In the genomic region with DNA sequence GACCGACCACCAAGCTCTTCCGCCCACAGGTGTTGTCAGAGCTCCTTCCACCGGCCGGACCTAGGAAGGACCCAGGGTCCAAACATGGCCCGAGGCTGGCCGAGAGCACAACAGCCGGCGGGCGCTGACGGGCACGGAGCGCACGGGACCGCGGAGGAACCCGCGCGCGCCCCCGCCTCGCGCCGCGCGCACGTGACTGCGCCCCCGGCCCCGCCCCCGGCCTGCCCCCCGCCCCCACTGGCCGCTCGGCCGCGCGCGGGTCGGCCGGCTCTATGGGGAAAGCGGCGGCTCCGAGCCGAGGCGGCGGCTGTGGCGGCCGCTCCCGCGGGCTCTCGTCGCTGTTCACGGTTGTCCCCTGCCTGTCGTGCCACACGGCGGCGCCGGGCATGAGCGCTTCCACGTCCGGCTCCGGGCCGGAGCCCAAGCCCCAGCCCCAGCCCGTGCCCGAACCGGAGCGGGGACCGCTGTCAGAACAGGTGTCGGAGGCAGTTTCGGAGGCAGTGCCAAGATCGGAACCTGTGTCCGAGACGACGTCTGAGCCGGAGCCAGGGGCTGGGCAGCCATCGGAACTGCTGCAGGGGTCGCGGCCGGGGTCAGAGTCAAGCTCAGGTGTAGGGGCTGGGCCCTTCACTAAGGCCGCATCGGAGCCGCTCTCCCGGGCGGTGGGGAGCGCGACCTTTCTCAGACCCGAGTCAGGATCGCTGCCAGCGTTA, we compare ENCODE assay signal across 8 cellular contexts. TPM values are rescaled to one million over a fixed set of nuclear protein-coding genes. Genes with fewer than 3 reads are reported as not detected.
DNase-seq lines count a peak whose midpoint lies in the region; TF ChIP-seq lines count a peak whose summit lies in the region.

A gene with protein sequence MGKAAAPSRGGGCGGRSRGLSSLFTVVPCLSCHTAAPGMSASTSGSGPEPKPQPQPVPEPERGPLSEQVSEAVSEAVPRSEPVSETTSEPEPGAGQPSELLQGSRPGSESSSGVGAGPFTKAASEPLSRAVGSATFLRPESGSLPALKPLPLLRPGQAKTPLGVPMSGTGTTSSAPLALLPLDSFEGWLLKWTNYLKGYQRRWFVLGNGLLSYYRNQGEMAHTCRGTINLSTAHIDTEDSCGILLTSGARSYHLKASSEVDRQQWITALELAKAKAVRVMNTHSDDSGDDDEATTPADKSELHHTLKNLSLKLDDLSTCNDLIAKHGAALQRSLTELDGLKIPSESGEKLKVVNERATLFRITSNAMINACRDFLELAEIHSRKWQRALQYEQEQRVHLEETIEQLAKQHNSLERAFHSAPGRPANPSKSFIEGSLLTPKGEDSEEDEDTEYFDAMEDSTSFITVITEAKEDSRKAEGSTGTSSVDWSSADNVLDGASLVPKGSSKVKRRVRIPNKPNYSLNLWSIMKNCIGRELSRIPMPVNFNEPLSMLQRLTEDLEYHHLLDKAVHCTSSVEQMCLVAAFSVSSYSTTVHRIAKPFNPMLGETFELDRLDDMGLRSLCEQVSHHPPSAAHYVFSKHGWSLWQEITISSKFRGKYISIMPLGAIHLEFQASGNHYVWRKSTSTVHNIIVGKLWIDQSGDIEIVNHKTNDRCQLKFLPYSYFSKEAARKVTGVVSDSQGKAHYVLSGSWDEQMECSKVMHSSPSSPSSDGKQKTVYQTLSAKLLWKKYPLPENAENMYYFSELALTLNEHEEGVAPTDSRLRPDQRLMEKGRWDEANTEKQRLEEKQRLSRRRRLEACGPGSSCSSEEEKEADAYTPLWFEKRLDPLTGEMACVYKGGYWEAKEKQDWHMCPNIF (plus strand): TSS at position 237 of the 713 bp plus-strand sequence. CDS start 36 bp downstream, at position 273.

- TF ChIP-seq CTCF in HEK293 (tag by site-specific recombination; IDR thresholded peaks at IDR 0.05): no peak
- TF ChIP-seq CTCF in VCaP (conservative IDR thresholded peaks at IDR 0.05): 0 out of 2 replicates have a peak, but pooled peaks have one; percentile 16
- no peak for TF ChIP-seq CTCF in cardiac fibroblast (IDR thresholded peaks at IDR 0.05; ENCODE audit: low read depth, low read length)
- no peak for TF ChIP-seq CTCF in kidney epithelial cell (IDR thresholded peaks at IDR 0.05; ENCODE audit: insufficient read depth, low read length, poor library complexity, severe bottlenecking)
- peak in 2 of 11 experiments; percentile 13 to 22 for TF ChIP-seq CTCF in spleen (IDR thresholded peaks at IDR 0.05 in 8 of 11, conservative IDR thresholded peaks at IDR 0.05 in 3 of 11)

- peak; percentile 54 for DNase-seq in Ammon's horn (ENCODE audit: low spot score)
- no peak for DNase-seq in cardiac fibroblast (ENCODE audit: low read depth in 2 of 2)
- DNase-seq in kidney epithelial cell (ENCODE audit: low read depth): no peak
- peak; percentile 84 for DNase-seq in spleen
- DNase-seq in A172 (ENCODE audit: low spot score): no peak
- DNase-seq in NCI-H1048 (lab: John Stamatoyannopoulos, UW): no peak

- TF ChIP-seq POLR2A in spleen (IDR thresholded peaks at IDR 0.05): no peak

- H3K36me3 ChIP-seq in HEK293 (ENCODE audit: control insufficient read depth in 2 of 2, insufficient read depth in 1 of 2, low read length in 2 of 2): no peaks in the 10 kb centered on the region
- H3K36me3 ChIP-seq in kidney epithelial cell (ENCODE audit: control insufficient read depth, insufficient read depth, low read length): no peaks in the 10 kb centered on the region
- no peaks in the 10 kb centered on the region for H3K36me3 ChIP-seq in spleen

- H3K27ac ChIP-seq in HEK293 (ENCODE audit: extremely low read depth, low read depth, low read length) (peak within 1 kb of the TSS; percentile 83; the same call in 1 of the 2 replicates), VCaP (peak within 1 kb of the TSS; percentile 88), spleen (peak within 1 kb of the TSS in 7 of 8 donors; percentile 61 to 82 (median 70))

- H3K4me3 ChIP-seq in HEK293 (ENCODE audit: low read depth, low read length) (peak within 1 kb of the TSS; percentile 73), cardiac fibroblast (replicated peaks in 1 of 2; ENCODE audit: low read depth in 2 of 2, low read length in 2 of 2) (peak within 1 kb of the TSS; percentile 59 to 67), kidney epithelial cell (ENCODE audit: low read depth, low read length) (peak within 1 kb of the TSS; percentile 59), spleen (peak within 1 kb of the TSS; percentile 55 to 84 (median 64))

- H3K9me3 ChIP-seq in HEK293 (ENCODE audit: control insufficient read depth, insufficient read depth, low read depth, low read length) (no peaks in the 10 kb centered on the region), spleen (no peaks in the 10 kb centered on the region)

- WGBS in spleen, 5 donors: 0 to 9% (median 6%) methylated on average over 5 to 87 of the region's 88 CpGs

- peaks cover 4% of the 10 kb centered on the region; the same call in 1 of the 2 replicates for H3K4me1 ChIP-seq in HEK293 (ENCODE audit: control insufficient read depth, insufficient read depth, low read length)
- H3K4me1 ChIP-seq in spleen: peaks cover 0 to 23% (median 18%) of the 10 kb centered on the region in 6 donors

- H3K27me3 ChIP-seq in kidney epithelial cell (ENCODE audit: control insufficient read depth, insufficient read depth, low read length): peaks cover 2% of the 10 kb centered on the region
- peaks cover 0 to 33% (median 0%) of the 10 kb centered on the region in 7 donors for H3K27me3 ChIP-seq in spleen (replicated peaks in 1 of 7)

- CTCF ChIA-PET in HEK293 (lab: Yijun Ruan, JAX): interaction anchor here (1.3 to 4.4 kb wide), 2 partner anchors 11 to 60 kb away, joined by 3 to 20 read pairs; a partner anchor contains a TSS

- POLR2A ChIA-PET in HEK293 (lab: Yijun Ruan, JAX): interaction anchor here (0.6 to 2.6 kb wide), 3 partner anchors 8 to 60 kb away, joined by 3 to 11 read pairs (median 5); a partner anchor contains a TSS

- intact Hi-C loops in spleen (cut with DNase I; ENCODE audit: low total_unique reads): no loop called here

TF ChIP-seq in HEK293, 187 proteins besides CTCF, POLR2A, EP300 and RAD21:
- TF ChIP-seq, protein P1, sequence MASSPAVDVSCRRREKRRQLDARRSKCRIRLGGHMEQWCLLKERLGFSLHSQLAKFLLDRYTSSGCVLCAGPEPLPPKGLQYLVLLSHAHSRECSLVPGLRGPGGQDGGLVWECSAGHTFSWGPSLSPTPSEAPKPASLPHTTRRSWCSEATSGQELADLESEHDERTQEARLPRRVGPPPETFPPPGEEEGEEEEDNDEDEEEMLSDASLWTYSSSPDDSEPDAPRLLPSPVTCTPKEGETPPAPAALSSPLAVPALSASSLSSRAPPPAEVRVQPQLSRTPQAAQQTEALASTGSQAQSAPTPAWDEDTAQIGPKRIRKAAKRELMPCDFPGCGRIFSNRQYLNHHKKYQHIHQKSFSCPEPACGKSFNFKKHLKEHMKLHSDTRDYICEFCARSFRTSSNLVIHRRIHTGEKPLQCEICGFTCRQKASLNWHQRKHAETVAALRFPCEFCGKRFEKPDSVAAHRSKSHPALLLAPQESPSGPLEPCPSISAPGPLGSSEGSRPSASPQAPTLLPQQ (tag by site-specific recombination; IDR thresholded peaks at IDR 0.05): 0 out of 2 replicates have a peak, but pooled peaks have one; percentile 19
- TF ChIP-seq ZNF777 (tag by site-specific recombination; IDR thresholded peaks at IDR 0.05; ENCODE audit: borderline replicate concordance) (peak; percentile 49; the same call in 1 of the 2 replicates), ZNF560 (tag by site-specific recombination; IDR thresholded peaks at IDR 0.05; ENCODE audit: borderline replicate concordance) (no peak), ZNF660 (tag by site-specific recombination; IDR thresholded peaks at IDR 0.05) (0 out of 2 replicates have a peak, but pooled peaks have one; percentile 38), SALL2 (tag by site-specific recombination; IDR thresholded peaks at IDR 0.05; ENCODE audit: borderline replicate concordance) (no peak), ZNF600 (tag by site-specific recombination; IDR thresholded peaks at IDR 0.05) (0 out of 2 replicates have a peak, but pooled peaks have one; percentile 12), BCL11A (tag by site-specific recombination; IDR thresholded peaks at IDR 0.05; ENCODE audit: low read depth) (peak; percentile 65), BCL11B (tag by site-specific recombination; IDR thresholded peaks at IDR 0.05; ENCODE audit: low read depth) (peak; percentile 94; the same call in 1 of the 2 replicates)
- TF ChIP-seq, protein P2, sequence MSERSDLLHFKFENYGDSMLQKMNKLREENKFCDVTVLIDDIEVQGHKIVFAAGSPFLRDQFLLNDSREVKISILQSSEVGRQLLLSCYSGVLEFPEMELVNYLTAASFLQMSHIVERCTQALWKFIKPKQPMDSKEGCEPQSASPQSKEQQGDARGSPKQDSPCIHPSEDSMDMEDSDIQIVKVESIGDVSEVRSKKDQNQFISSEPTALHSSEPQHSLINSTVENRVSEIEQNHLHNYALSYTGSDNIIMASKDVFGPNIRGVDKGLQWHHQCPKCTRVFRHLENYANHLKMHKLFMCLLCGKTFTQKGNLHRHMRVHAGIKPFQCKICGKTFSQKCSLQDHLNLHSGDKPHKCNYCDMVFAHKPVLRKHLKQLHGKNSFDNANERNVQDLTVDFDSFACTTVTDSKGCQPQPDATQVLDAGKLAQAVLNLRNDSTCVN (tag by site-specific recombination; optimal IDR thresholded peaks at IDR 0.05): peak; percentile 68
TF ChIP-seq in HEK293: peak in this region for 7.

RNA-seq across cellular contexts. Expression of the gene that starts here (rescaled TPM):
- total RNA-seq in kidney epithelial cell (5.0 and 6.2 TPM in 2 replicates), spleen (10 to 100 TPM in 4 of 7 donors, 1 to 10 TPM in 3; 4.3 to 41.4 (median 10.8) TPM)
- polyA plus RNA-seq in spleen: 1 to 10 TPM in 1 of 3 donors, under 1 TPM in 2; 0.38 to 1.6 (median 0.50) TPM
- total RNA-seq in A172 (2014; rRNA removed; shearing (Covaris generic)): 4.7 and 6.5 TPM in 2 replicates

Comparison
In these comparisons a context has a peak if more than half of its experiments do, and no peak if none do; other contexts are left out.
1. DNase-seq: peak in Ammon's horn (single experiment) and spleen (single experiment); none in cardiac fibroblast (0 of 2), kidney epithelial cell (single experiment), A172 (single experiment) and NCI-H1048 (single experiment).
2. Peak in every context shown above with its lines, with median percentiles within 50 percentile points of each other: H3K27ac ChIP-seq and H3K4me3 ChIP-seq.